1 cellular context compared by ENCODE assay signal in the genomic region with DNA sequence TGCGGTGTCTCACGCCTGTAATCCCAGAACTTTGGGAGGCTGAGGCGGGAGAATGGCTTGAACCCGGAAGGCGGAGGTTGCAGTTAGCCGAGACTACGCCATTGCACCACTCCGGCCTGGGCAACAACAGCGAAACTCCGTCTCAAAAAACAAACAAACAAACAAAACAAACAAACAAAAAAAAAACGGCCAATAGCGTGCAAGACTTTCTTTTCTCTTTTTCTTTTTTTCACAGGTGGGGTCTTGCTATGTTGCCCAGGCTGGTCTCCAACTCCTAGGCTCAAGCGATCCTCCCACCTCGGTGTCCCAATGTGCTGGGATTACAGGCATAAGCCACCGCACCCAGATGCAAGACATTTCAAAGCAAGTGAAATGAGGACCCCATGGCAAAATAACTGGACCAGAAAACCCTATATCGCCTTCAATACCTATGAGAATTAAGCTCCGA.
TF ChIP-seq lines count a peak whose summit lies in the region.

No MANE protein-coding gene starts in this region.

TF ChIP-seq in H1, 55 proteins besides CTCF, POLR2A, EP300 and RAD21:
- no peak for TF ChIP-seq RBBP5 (IDR thresholded peaks at IDR 0.05; ENCODE audit: borderline replicate concordance, low read depth, low read length)
- no peak for TF ChIP-seq HDAC2 (IDR thresholded peaks at IDR 0.05; ENCODE audit: borderline replicate concordance in 1 of 2, low read depth in 2 of 2, low read length in 2 of 2)
- no peak for TF ChIP-seq TEAD4 (IDR thresholded peaks at IDR 0.05; ENCODE audit: low read depth, low read length)
- TF ChIP-seq KDM1A (IDR thresholded peaks at IDR 0.05; ENCODE audit: borderline replicate concordance, low read length), result peak; percentile 82
- TF ChIP-seq FOSL1 (IDR thresholded peaks at IDR 0.05; ENCODE audit: insufficient read depth, low read depth, low read length), result no peak
- TF ChIP-seq TBP (IDR thresholded peaks at IDR 0.05; ENCODE audit: low read depth, low read length), result no peak
TF ChIP-seq in H1: peak in this region for 1.
